ENCODE assay signal across 35 cellular contexts in genomic region chr6:81933648-81934047, GRCh38.
DNase-seq lines count a peak whose midpoint lies in the region; ATAC-seq, FAIRE-seq and TF ChIP-seq lines count a peak whose summit lies in the region.
"Had no signal": no experiment of that assay in that cellular context is flagged by ENCODE, and none has a peak within 500 bp of the region (broad histone marks: within the 10 kb centered on the region; RNA-seq: fewer than 3 reads in every experiment).

No MANE protein-coding gene starts in this region.

- TF ChIP-seq CTCF in K562 (IDR thresholded peaks at IDR 0.05 in 2 of 3, conservative IDR thresholded peaks at IDR 0.05 in 1 of 3; ENCODE audit: insufficient read depth in 2 of 3, low read depth in 1 of 3, low read length in 3 of 3) = no peak
- no peak for TF ChIP-seq CTCF in hepatocyte (IDR thresholded peaks at IDR 0.05; ENCODE audit: poor library complexity)

- no peaks in the 10 kb centered on the region for H3K79me2 ChIP-seq in K562 (ENCODE audit: control insufficient read depth, insufficient read depth, low read length)
- no peaks in the 10 kb centered on the region for H3K79me2 ChIP-seq in hepatocyte

- H3K4me3 Mint-ChIP-seq in activated CD8-positive, alpha-beta memory T cell treated with anti-CD3 and anti-CD28 coated beads, Interleukin-2, amount 10 ng/mL, durations not matched to agents 7 days and 5 days = no peak overlapping the region
- H3K4me3 Mint-ChIP-seq: CD4-positive, CD25-positive, alpha-beta regulatory T cell; neural progenitor cell; T-helper 1 cell treated with Interleukin-12 subunit alpha and Interleukin-12 subunit beta and Interleukin-4 antibody, amounts not matched to agents 30 μg/mL and 1 μg/mL, for 36 hours had no signal

- H3K9me3 ChIP-seq in K562 (replicated peaks; ENCODE audit: control insufficient read depth, insufficient read depth, low read depth, low read length) (no peaks in the 10 kb centered on the region), hepatocyte (ENCODE audit: low read depth) (no peaks in the 10 kb centered on the region), small intestine (ENCODE audit: control insufficient read depth, low read depth) (no peaks in the 10 kb centered on the region)
- H3K9me3 ChIP-seq: SK-N-SH, spleen had no signal

- no peaks in the 10 kb centered on the region for H3K9me2 ChIP-seq in hepatocyte (replicated peaks; ENCODE audit: insufficient read depth)
- H3K9me2 ChIP-seq: SK-N-SH had no signal

- in situ Hi-C loops in K562 (cut with MboI) = no loop called here

- TF ChIP-seq POLR2A in K562 (conservative IDR thresholded peaks at IDR 0.05) = no peak

- no peaks in the 10 kb centered on the region for H3K36me3 Mint-ChIP-seq in activated CD8-positive, alpha-beta memory T cell treated with anti-CD3 and anti-CD28 coated beads, Interleukin-2, amount 10 ng/mL, durations not matched to agents 7 days and 5 days
- H3K36me3 Mint-ChIP-seq: CD4-positive, CD25-positive, alpha-beta regulatory T cell; neural progenitor cell had no signal

- H3K4me1 Mint-ChIP-seq in activated CD8-positive, alpha-beta memory T cell treated with anti-CD3 and anti-CD28 coated beads, Interleukin-2, amount 10 ng/mL, durations not matched to agents 7 days and 5 days = no peaks in the 10 kb centered on the region
- H3K4me1 Mint-ChIP-seq: CD4-positive, CD25-positive, alpha-beta regulatory T cell; neural progenitor cell had no signal

- CTCF ChIA-PET in K562 (lab: Yijun Ruan, JAX; ENCODE audit: low intra/inter-chr PET ratio) = no interaction called here
- CTCF ChIA-PET in activated CD8-positive, alpha-beta memory T cell treated with anti-CD3 and anti-CD28 coated beads, Interleukin-2, amount 10 ng/mL, durations not matched to agents 7 days and 5 days (lab: Charles Lee) = no interaction called here

- H3K36me3 ChIP-seq in K562 (ENCODE audit: control insufficient read depth, insufficient read depth, low read length) (no peaks in the 10 kb centered on the region), hepatocyte (replicated peaks; ENCODE audit: insufficient read depth, low read depth) (no peaks in the 10 kb centered on the region), small intestine (ENCODE audit: control insufficient read depth in 2 of 2, insufficient read depth in 2 of 2, low read length in 2 of 2) (no peaks in the 10 kb centered on the region)
- H3K36me3 ChIP-seq: ascending aorta, cardiac muscle cell, neural progenitor cell, spleen had no signal

- H3K9me3 Mint-ChIP-seq in activated CD8-positive, alpha-beta memory T cell treated with anti-CD3 and anti-CD28 coated beads, Interleukin-2, amount 10 ng/mL, durations not matched to agents 7 days and 5 days (ENCODE audit: low read depth) = peaks cover 5% of the 10 kb centered on the region
- H3K9me3 Mint-ChIP-seq: neural progenitor cell had no signal

- no peaks in the 10 kb centered on the region for H4K20me1 ChIP-seq in K562 (replicated peaks; ENCODE audit: control insufficient read depth, insufficient read depth, low read length)
- no peaks in the 10 kb centered on the region for H4K20me1 ChIP-seq in hepatocyte (ENCODE audit: insufficient read depth, poor library complexity, severe bottlenecking)

- H3K27ac ChIP-seq in K562 (ENCODE audit: extremely low read depth, low read depth, low read length) (no peak overlapping the region), hepatocyte (peak overlapping the region; percentile 58), small intestine (ENCODE audit: low read depth in 1 of 2, low read length in 1 of 2) (peak overlapping the region in 1 of 2 donors; percentile 48)
- H3K27ac ChIP-seq: 22Rv1, ascending aorta, cardiac muscle cell, neural progenitor cell, spleen had no signal

- intact Hi-C loops in K562 (cut with micrococcal nuclease) = no loop called here

- ATAC-seq in K562 = no peak
- ATAC-seq in HG02642 (IDR thresholded peaks at IDR 0.05; ENCODE audit: poor library complexity, unreplicated experiment) = no peak
- ATAC-seq in activated CD8-positive, alpha-beta memory T cell treated with anti-CD3 and anti-CD28 coated beads, Interleukin-2, amount 10 ng/mL, durations not matched to agents 7 days and 5 days = no peak
- ATAC-seq: activated CD4-positive, CD25-positive, alpha-beta regulatory T cell treated with anti-CD3 and anti-CD28 coated beads, Interleukin-2, amount 50 U/mL, for 24 hours; left cardiac atrium; right cardiac atrium; Right ventricle myocardium inferior; stimulated activated naive CD8-positive, alpha-beta T cell treated with anti-CD3 and anti-CD28 coated beads, Interleukin-15, Interleukin-2, amounts not matched to agents 100 U/mL and 50 U/mL, for 24 hours had no signal

- 20% methylated on average over 1 of the region's 1 CpG for WGBS in K562 (ENCODE audit: insufficient coverage, low coverage, missing lambda C conversion rate)
- WGBS in hepatocyte (ENCODE audit: low lambda C conversion rate, missing lambda C conversion rate) = 90% methylated on average over 1 of the region's 1 CpG
- 77 to 92% (median 84%) methylated on average over 1 of the region's 1 CpG for WGBS in small intestine, 3 donors

- H2AFZ ChIP-seq in K562 (ENCODE audit: low read depth, low read length) = peak overlapping the region; percentile 49; the same call in 1 of the 2 replicates
- no peak overlapping the region for H2AFZ ChIP-seq in hepatocyte
- H2AFZ ChIP-seq: neural progenitor cell had no signal

- H3K27me3 ChIP-seq in K562 (ENCODE audit: control insufficient read depth in 2 of 2, insufficient read depth in 2 of 2, low read length in 2 of 2) (no peaks in the 10 kb centered on the region), hepatocyte (no peaks in the 10 kb centered on the region), small intestine (ENCODE audit: control insufficient read depth in 2 of 2, insufficient read depth in 2 of 2, low read length in 2 of 2) (no peaks in the 10 kb centered on the region)
- H3K27me3 ChIP-seq: ascending aorta, cardiac muscle cell, neural progenitor cell, spleen had no signal

- H3K4me3 ChIP-seq in K562 (no peak overlapping the region), hepatocyte (no peak overlapping the region), small intestine (ENCODE audit: low read depth in 1 of 2, low read length in 2 of 2) (no peak overlapping the region)
- H3K4me3 ChIP-seq: ascending aorta, cardiac muscle cell, GM12878, neural progenitor cell, spleen had no signal

- H3K4me1 ChIP-seq in K562 (replicated peaks in 1 of 2; ENCODE audit: control insufficient read depth in 2 of 2, insufficient read depth in 2 of 2, low read length in 2 of 2) = peaks cover 0 to 12% of the 10 kb centered on the region in 2 experiments; a peak in 3 of 5 replicates
- peaks cover 4% of the 10 kb centered on the region for H3K4me1 ChIP-seq in hepatocyte (ENCODE audit: insufficient read depth)
- peaks cover 0 to 2% of the 10 kb centered on the region in 2 donors for H3K4me1 ChIP-seq in small intestine (ENCODE audit: control insufficient read depth in 2 of 2, insufficient read depth in 1 of 2, low read depth in 1 of 2, low read length in 1 of 2)

- POLR2A ChIA-PET in K562 (lab: Yijun Ruan, JAX) = no interaction called here

- H3K27ac Mint-ChIP-seq in activated CD8-positive, alpha-beta memory T cell treated with anti-CD3 and anti-CD28 coated beads, Interleukin-2, amount 10 ng/mL, durations not matched to agents 7 days and 5 days = no peak overlapping the region
- H3K27ac Mint-ChIP-seq: CD4-positive, CD25-positive, alpha-beta regulatory T cell; neural progenitor cell; T-helper 1 cell treated with Interleukin-12 subunit alpha and Interleukin-12 subunit beta and Interleukin-4 antibody, amounts not matched to agents 30 μg/mL and 1 μg/mL, for 36 hours had no signal

- no peak for TF ChIP-seq EP300 in K562 (IDR thresholded peaks at IDR 0.05; ENCODE audit: low read length)

- H3K27me3 Mint-ChIP-seq in activated CD8-positive, alpha-beta memory T cell treated with anti-CD3 and anti-CD28 coated beads, Interleukin-2, amount 10 ng/mL, durations not matched to agents 7 days and 5 days = no peaks in the 10 kb centered on the region
- H3K27me3 Mint-ChIP-seq: CD4-positive, CD25-positive, alpha-beta regulatory T cell had no signal

- DNase-seq in DMS53 (lab: John Stamatoyannopoulos, UW) (peak; percentile 14), DMS53 treated with DMSO at 0.1 percent for 48 hours (lab: John Stamatoyannopoulos, UW; ENCODE audit: unreplicated experiment) (no peak), K562 (ENCODE audit: extremely low read depth in 1 of 4, low spot score in 3 of 4) (no peak), hepatocyte (ENCODE audit: low spot score) (no peak), small intestine (peak; percentile 57), dedifferentiated amniotic fluid mesenchymal stem cell (ENCODE audit: extremely low spot score) (no peak)
- DNase-seq in activated CD8-positive, alpha-beta memory T cell treated with anti-CD3 and anti-CD28 coated beads, Interleukin-2, amount 10 ng/mL, durations not matched to agents 7 days and 5 days = no peak
- DNase-seq: activated CD4-positive, alpha-beta T cell treated with anti-CD3 and anti-CD28 coated beads, Interleukin-2, amount 50 U/mL, for 4 hours; activated gamma-delta T cell treated with Interleukin-2 at 50 U/mL for 16 hours; activated T-cell treated with anti-CD3 and anti-CD28 coated beads, Interleukin-2, amount 50 U/mL, for 48 hours; CD4-positive, CD25-positive, alpha-beta regulatory T cell; effector CD4-positive, alpha-beta T cell; EL; H7; left cardiac atrium; mesenchymal stem cell; NCI-H1092 treated with DMSO at 0.1 percent for 48 hours; NCI-H187 treated with DMSO at 0.1 percent for 48 hours; NCI-H524; right cardiac atrium; SK-N-SH; spleen; stimulated activated CD4-positive, alpha-beta T cell treated with anti-CD3 and anti-CD28 coated beads, Interleukin-2, amount 100 ng/mL, for 24 hours; stimulated activated naive CD8-positive, alpha-beta T cell treated with anti-CD3 and anti-CD28 coated beads, Interleukin-15, Interleukin-2, amounts not matched to agents 100 U/mL and 50 U/mL, for 24 hours had no signal

- no TSS peak for BruUV-seq in K562 (replicated peaks; lab: Mats Ljungman, UMichigan)

- FAIRE-seq in K562 (lab: Jason Lieb, UNC) = no peak
- no peak for FAIRE-seq in small intestine (lab: Jason Lieb, UNC)
- FAIRE-seq: colon, GM12878, GM19239 had no signal

- TF ChIP-seq RAD21 in K562 (CRISPR knock-in tag; conservative IDR thresholded peaks at IDR 0.05 in 1 of 2, IDR thresholded peaks at IDR 0.05 in 1 of 2) = no peak

- H3K4me2 ChIP-seq in K562 (ENCODE audit: insufficient read depth, low read length) (no peak overlapping the region), hepatocyte (no peak overlapping the region)
- H3K4me2 ChIP-seq: neural progenitor cell, SK-N-SH had no signal

- no peak overlapping the region for H3K9ac ChIP-seq in K562 (ENCODE audit: insufficient read depth in 1 of 2, low read depth in 2 of 2, low read length in 2 of 2)
- H3K9ac ChIP-seq: neural progenitor cell, SK-N-SH had no signal

- no peaks in the 10 kb centered on the region for H3K9me1 ChIP-seq in K562 (ENCODE audit: control insufficient read depth, insufficient read depth, low read length)

TF ChIP-seq in K562, 482 proteins besides CTCF, POLR2A, EP300 and RAD21 (continues in another document):
- no peak for TF ChIP-seq SP2 (IDR thresholded peaks at IDR 0.05; ENCODE audit: extremely low read depth, low read depth, low read length, poor library complexity, severe bottlenecking)
- TF ChIP-seq FOXA1 (IDR thresholded peaks at IDR 0.05; ENCODE audit: borderline replicate concordance) = no peak
- TF ChIP-seq CEBPG (CRISPR knock-in tag; IDR thresholded peaks at IDR 0.05) = no peak
- peak; percentile 77 to 82 for TF ChIP-seq CEBPG (tag; conservative IDR thresholded peaks at IDR 0.05 in 1 of 2, IDR thresholded peaks at IDR 0.05 in 1 of 2)

Comparison
In these comparisons a context has a peak if more than half of its experiments do, and no peak if none do; other contexts are left out.
1. DNase-seq: peak in DMS53 (single experiment) and small intestine (single experiment); none in DMS53 treated with DMSO at 0.1 percent for 48 hours (single experiment), K562 (0 of 4), hepatocyte (single experiment), dedifferentiated amniotic fluid mesenchymal stem cell (single experiment) and activated CD8-positive, alpha-beta memory T cell treated with anti-CD3 and anti-CD28 coated beads, Interleukin-2, amount 10 ng/mL, durations not matched to agents 7 days and 5 days (single experiment).